9 cellular contexts compared by ENCODE assay signal in genomic region chr5:141680751-141681201, GRCh38. TPM values are rescaled to one million over a fixed set of nuclear protein-coding genes. Genes with fewer than 3 reads are reported as not detected.
A peak's percentile ranks its signal among the peaks of the same experiment; 100 is the strongest.
DNase-seq lines count a peak whose midpoint lies in the region; ATAC-seq and TF ChIP-seq lines count a peak whose summit lies in the region.
"Had no signal": no experiment of that assay in that cellular context is flagged by ENCODE, and none has a peak within 500 bp of the region (broad histone marks: within the 10 kb centered on the region; RNA-seq: fewer than 3 reads in every experiment).

No MANE protein-coding gene starts in this region.

- peaks cover 1% of the 10 kb centered on the region for H3K27me3 Mint-ChIP-seq in activated T-helper 1 cell treated with anti-CD3 and anti-CD28 coated beads, Interleukin-12 subunit alpha, Interleukin-12 subunit beta, Interleukin-2, Interleukin-4 antibody, amounts not matched to agents 30 ng/mL and 10 ng/mL and 1 ng/mL, durations not matched to agents 14 hours and 24 hours and 36 hours (ENCODE audit: insufficient read depth)

- peaks cover 1% of the 10 kb centered on the region for H3K36me3 Mint-ChIP-seq in activated T-helper 1 cell treated with anti-CD3 and anti-CD28 coated beads, Interleukin-12 subunit alpha, Interleukin-12 subunit beta, Interleukin-2, Interleukin-4 antibody, amounts not matched to agents 30 ng/mL and 10 ng/mL and 1 ng/mL, durations not matched to agents 14 hours and 24 hours and 36 hours (ENCODE audit: low read depth)

- H3K9ac ChIP-seq in skeletal muscle satellite cell (ENCODE audit: low read depth, low read length): peak overlapping the region; percentile 65

- no peaks in the 10 kb centered on the region; a peak in 1 of 3 replicates for H3K36me3 ChIP-seq in HEK293 (ENCODE audit: control insufficient read depth in 2 of 2, insufficient read depth in 1 of 2, low read length in 2 of 2)
- no peaks in the 10 kb centered on the region for H3K36me3 ChIP-seq in skeletal muscle satellite cell (ENCODE audit: insufficient read depth, low read length)
- no peaks in the 10 kb centered on the region for H3K36me3 ChIP-seq in testis (ENCODE audit: low read depth, missing control alignments)

- CTCF ChIA-PET in HEK293 (lab: Yijun Ruan, JAX): interaction anchor here (0.5 to 1.4 kb wide), 3 partner anchors 11 to 283 kb away, joined by 3 to 7 read pairs (median 6); no protein-coding TSS in a partner anchor

- peaks cover 23% of the 10 kb centered on the region for H3K4me1 Mint-ChIP-seq in activated T-helper 1 cell treated with anti-CD3 and anti-CD28 coated beads, Interleukin-12 subunit alpha, Interleukin-12 subunit beta, Interleukin-2, Interleukin-4 antibody, amounts not matched to agents 30 ng/mL and 10 ng/mL and 1 ng/mL, durations not matched to agents 14 hours and 24 hours and 36 hours (ENCODE audit: low read depth)

- TF ChIP-seq CTCF in HEK293 (tag by site-specific recombination; IDR thresholded peaks at IDR 0.05) (no peak), testis (IDR thresholded peaks at IDR 0.05) (no peak)

- H3K27ac ChIP-seq in HEK293 (ENCODE audit: extremely low read depth, low read depth, low read length) (no peak overlapping the region), right cardiac atrium (ENCODE audit: low read length) (peak overlapping the region; percentile 22), testis (no peak overlapping the region)

- peak overlapping the region; percentile 75 for H3K4me2 ChIP-seq in skeletal muscle satellite cell (ENCODE audit: low read length)

- POLR2A ChIA-PET in HEK293 (lab: Yijun Ruan, JAX): interaction anchor here (1.0 kb wide), 1 partner anchor 244 kb away, joined by 4 read pairs; no protein-coding TSS in a partner anchor

- H3K4me1 ChIP-seq in HEK293 (ENCODE audit: control insufficient read depth, insufficient read depth, low read length): no peaks in the 10 kb centered on the region
- H3K4me1 ChIP-seq in right cardiac atrium (ENCODE audit: control insufficient read depth, insufficient read depth, low read length): no peaks in the 10 kb centered on the region
- peaks cover 18% of the 10 kb centered on the region for H3K4me1 ChIP-seq in skeletal muscle satellite cell (ENCODE audit: control insufficient read depth, insufficient read depth, low read length)
- H3K4me1 ChIP-seq in testis: peaks cover 5% of the 10 kb centered on the region

- no peak overlapping the region for H3K4me3 ChIP-seq in HEK293 (ENCODE audit: low read depth, low read length)
- H3K4me3 ChIP-seq in right cardiac atrium (ENCODE audit: low read length): peak overlapping the region; percentile 58
- H3K4me3 ChIP-seq in skeletal muscle satellite cell (ENCODE audit: low read length): no peak overlapping the region
- no peak overlapping the region for H3K4me3 ChIP-seq in testis

- WGBS in right cardiac atrium: 50% methylated on average over 6 of the region's 6 CpGs
- 45 to 57% methylated on average over 5 to 6 of the region's 6 CpGs for WGBS in testis, 2 donors

- H3K4me3 Mint-ChIP-seq in activated T-helper 1 cell treated with anti-CD3 and anti-CD28 coated beads, Interleukin-12 subunit alpha, Interleukin-12 subunit beta, Interleukin-2, Interleukin-4 antibody, amounts not matched to agents 30 ng/mL and 10 ng/mL and 1 ng/mL, durations not matched to agents 14 hours and 24 hours and 36 hours: peak overlapping the region; percentile 41

- ATAC-seq in right cardiac atrium: peak; percentile 77 to 84
- no peak for ATAC-seq in GM18498 (IDR thresholded peaks at IDR 0.05; ENCODE audit: unreplicated experiment)
- no peak for ATAC-seq in HG03571 (IDR thresholded peaks at IDR 0.05; ENCODE audit: unreplicated experiment)

- H3K9me3 Mint-ChIP-seq in activated T-helper 1 cell treated with anti-CD3 and anti-CD28 coated beads, Interleukin-12 subunit alpha, Interleukin-12 subunit beta, Interleukin-2, Interleukin-4 antibody, amounts not matched to agents 30 ng/mL and 10 ng/mL and 1 ng/mL, durations not matched to agents 14 hours and 24 hours and 36 hours: no peaks in the 10 kb centered on the region
- H3K9me3 Mint-ChIP-seq: activated naive CD4-positive, alpha-beta T cell treated with anti-CD3 and anti-CD28 coated beads for 36 hours had no signal

- H3K9me3 ChIP-seq in HEK293 (ENCODE audit: control insufficient read depth, insufficient read depth, low read depth, low read length): no peaks in the 10 kb centered on the region
- no peaks in the 10 kb centered on the region for H3K9me3 ChIP-seq in right cardiac atrium (ENCODE audit: control insufficient read depth, low read length)
- H3K9me3 ChIP-seq in skeletal muscle satellite cell (replicated peaks; ENCODE audit: low read length): no peaks in the 10 kb centered on the region
- no peaks in the 10 kb centered on the region for H3K9me3 ChIP-seq in testis

- DNase-seq in activated T-helper 1 cell treated with anti-CD3 and anti-CD28 coated beads, Interleukin-12 subunit alpha, Interleukin-12 subunit beta, Interleukin-2, Interleukin-4 antibody, amounts not matched to agents 30 ng/mL and 10 ng/mL and 1 ng/mL, durations not matched to agents 14 hours and 24 hours and 36 hours (ENCODE audit: low spot score): no peak
- DNase-seq in right cardiac atrium (peak; percentile 80 to 87 (median 86)), testis (no peak), NCI-H524 treated with DMSO at 0.1 percent for 48 hours (lab: John Stamatoyannopoulos, UW) (no peak)
- DNase-seq: activated naive CD4-positive, alpha-beta T cell treated with anti-CD3 and anti-CD28 coated beads for 36 hours had no signal

- H3K27ac Mint-ChIP-seq in activated T-helper 1 cell treated with anti-CD3 and anti-CD28 coated beads, Interleukin-12 subunit alpha, Interleukin-12 subunit beta, Interleukin-2, Interleukin-4 antibody, amounts not matched to agents 30 ng/mL and 10 ng/mL and 1 ng/mL, durations not matched to agents 14 hours and 24 hours and 36 hours: no peak overlapping the region
- H3K27ac Mint-ChIP-seq: activated naive CD4-positive, alpha-beta T cell treated with anti-CD3 and anti-CD28 coated beads for 36 hours had no signal

- no peak for TF ChIP-seq POLR2A in testis (IDR thresholded peaks at IDR 0.05)

- no peaks in the 10 kb centered on the region for H3K27me3 ChIP-seq in right cardiac atrium (ENCODE audit: control insufficient read depth, insufficient read depth)
- peaks cover 11% of the 10 kb centered on the region for H3K27me3 ChIP-seq in skeletal muscle satellite cell (ENCODE audit: control insufficient read depth, insufficient read depth, low read length)
- H3K27me3 ChIP-seq in testis: no peaks in the 10 kb centered on the region

- intact Hi-C loops in activated T-helper 1 cell treated with anti-CD3 and anti-CD28 coated beads, Interleukin-12 subunit alpha, Interleukin-12 subunit beta, Interleukin-2, Interleukin-4 antibody, amounts not matched to agents 30 ng/mL and 10 ng/mL and 1 ng/mL, durations not matched to agents 14 hours and 24 hours and 36 hours (cut with micrococcal nuclease): loop anchor here (1.0 kb wide), 1 partner anchor 15 kb away; no protein-coding TSS in a partner anchor
- intact Hi-C loops in right cardiac atrium (cut with DNase I): loop anchor here in 1 of 4 donors (5.0 kb wide), 1 partner anchor 272 kb away; no protein-coding TSS in a partner anchor
- intact Hi-C loops in testis (cut with DNase I; ENCODE audit: low total_unique reads): no loop called here

TF ChIP-seq in HEK293, 187 proteins besides CTCF, POLR2A, EP300 and RAD21 (continues in another document):
- TF ChIP-seq EGR2 (tag by site-specific recombination; IDR thresholded peaks at IDR 0.05; ENCODE audit: low read depth): peak; percentile 57
- TF ChIP-seq ZFHX2 (tag by site-specific recombination; conservative IDR thresholded peaks at IDR 0.05): peak; percentile 61

RNA-seq across cellular contexts. Expression of gene ARAP3, which starts 1.3 kb away (rescaled TPM):
- total RNA-seq in activated T-helper 1 cell treated with anti-CD3 and anti-CD28 coated beads, Interleukin-12 subunit alpha, Interleukin-12 subunit beta, Interleukin-2, Interleukin-4 antibody, amounts not matched to agents 30 ng/mL and 10 ng/mL and 1 ng/mL, durations not matched to agents 14 hours and 24 hours and 36 hours: 7.1 and 7.2 TPM in 2 replicates
- total RNA-seq in right cardiac atrium (10 to 100 TPM; 13.6 to 18.8 (median 17.4) TPM), testis (1 to 10 TPM; 4.0 to 4.1 TPM)
- polyA plus RNA-seq in right cardiac atrium (12.4 TPM), testis (ENCODE audit: insufficient read depth, low read depth, low replicate concordance) (4.8 TPM)
- 1.5 and 2.0 TPM in 2 replicates for total RNA-seq in skeletal muscle satellite cell (2012; rRNA removed)

RNA-seq across cellular contexts. Expression of gene FCHSD1, which starts 29.6 kb away (rescaled TPM):
- total RNA-seq in activated T-helper 1 cell treated with anti-CD3 and anti-CD28 coated beads, Interleukin-12 subunit alpha, Interleukin-12 subunit beta, Interleukin-2, Interleukin-4 antibody, amounts not matched to agents 30 ng/mL and 10 ng/mL and 1 ng/mL, durations not matched to agents 14 hours and 24 hours and 36 hours: 37.0 and 37.1 TPM in 2 replicates
- 1 to 10 TPM; 3.8 to 6.7 (median 5.1) TPM for total RNA-seq in right cardiac atrium
- polyA plus RNA-seq in right cardiac atrium: 4.3 TPM
- total RNA-seq in skeletal muscle satellite cell (2012; rRNA removed): 14.2 and 15.7 TPM in 2 replicates
- 10 to 100 TPM; 19.3 to 21.3 TPM for total RNA-seq in testis
- polyA plus RNA-seq in testis (ENCODE audit: insufficient read depth, low read depth, low replicate concordance): 12.9 TPM

RNA-seq across cellular contexts. Expression of gene RELL2, which starts 44.0 kb away (rescaled TPM):
- 19.3 and 19.5 TPM in 2 replicates for total RNA-seq in activated T-helper 1 cell treated with anti-CD3 and anti-CD28 coated beads, Interleukin-12 subunit alpha, Interleukin-12 subunit beta, Interleukin-2, Interleukin-4 antibody, amounts not matched to agents 30 ng/mL and 10 ng/mL and 1 ng/mL, durations not matched to agents 14 hours and 24 hours and 36 hours
- 1 to 10 TPM; 1.2 to 2.0 (median 1.3) TPM for total RNA-seq in right cardiac atrium
- polyA plus RNA-seq in right cardiac atrium: 1.5 TPM
- total RNA-seq in skeletal muscle satellite cell (2012; rRNA removed): 5.7 and 6.8 TPM in 2 replicates
- 10 to 100 TPM; 11.3 to 17.0 TPM for total RNA-seq in testis
- polyA plus RNA-seq in testis (ENCODE audit: insufficient read depth, low read depth, low replicate concordance): 8.6 TPM

RNA-seq across cellular contexts. Expression of gene HDAC3, which starts 44.1 kb away (rescaled TPM):
- total RNA-seq in activated T-helper 1 cell treated with anti-CD3 and anti-CD28 coated beads, Interleukin-12 subunit alpha, Interleukin-12 subunit beta, Interleukin-2, Interleukin-4 antibody, amounts not matched to agents 30 ng/mL and 10 ng/mL and 1 ng/mL, durations not matched to agents 14 hours and 24 hours and 36 hours: 83.1 and 87.2 TPM in 2 replicates
- total RNA-seq in right cardiac atrium (10 to 100 TPM; 25.4 to 35.0 (median 28.0) TPM), testis (10 to 100 TPM; 63.9 to 76.5 TPM)
- polyA plus RNA-seq in right cardiac atrium (28.8 TPM), testis (ENCODE audit: insufficient read depth, low read depth, low replicate concordance) (57.3 TPM)
- total RNA-seq in skeletal muscle satellite cell (2012; rRNA removed): 35.7 and 49.6 TPM in 2 replicates

Comparison
In these comparisons a context has a peak if more than half of its experiments do, and no peak if none do; other contexts are left out.
1. DNase-seq: peak in right cardiac atrium (3 of 3); none in activated T-helper 1 cell treated with anti-CD3 and anti-CD28 coated beads, Interleukin-12 subunit alpha, Interleukin-12 subunit beta, Interleukin-2, Interleukin-4 antibody, amounts not matched to agents 30 ng/mL and 10 ng/mL and 1 ng/mL, durations not matched to agents 14 hours and 24 hours and 36 hours (single experiment), testis (single experiment) and NCI-H524 treated with DMSO at 0.1 percent for 48 hours (single experiment).
2. ATAC-seq: peak in right cardiac atrium (2 of 2); none in GM18498 (single experiment) and HG03571 (single experiment).